ENCODE assay signal across 8 cellular contexts in genomic region chr6:14046476-14047068, GRCh38.
DNase-seq lines count a peak whose midpoint lies in the region; ATAC-seq and TF ChIP-seq lines count a peak whose summit lies in the region.

No MANE protein-coding gene starts in this region.

- in situ Hi-C loops in GM13977 (cut with MboI; ENCODE audit: low pct_unique_long_range_greater_than_20kb, low sequenced_read_pairs, unreplicated experiment) = no loop called here

- peak overlapping the region in 1 of 6 donors; percentile 50 for H3K27ac Mint-ChIP-seq in naive B cell

- H3K4me1 Mint-ChIP-seq in naive B cell = peaks cover 0 to 7% (median 5%) of the 10 kb centered on the region in 3 donors

- TF ChIP-seq CTCF in GM13977 (IDR thresholded peaks at IDR 0.05; ENCODE audit: extremely low read depth, insufficient read depth, missing control alignments) (peak; percentile 69), WERI-Rb-1 (IDR thresholded peaks at IDR 0.05; ENCODE audit: low read depth, low read length) (peak; percentile 96)

- ATAC-seq in naive B cell (ENCODE audit: low read depth in 2 of 2) = peak; percentile 86 to 93
- no peak for ATAC-seq in HG03520 (IDR thresholded peaks at IDR 0.05; ENCODE audit: unreplicated experiment)

- H3K27me3 ChIP-seq in WERI-Rb-1 (ENCODE audit: insufficient read depth, low read depth, severe bottlenecking) = no peaks in the 10 kb centered on the region

- H3K9me3 ChIP-seq in WERI-Rb-1 (ENCODE audit: severe bottlenecking) = no peaks in the 10 kb centered on the region

- H3K4me3 ChIP-seq in WERI-Rb-1 (ENCODE audit: low read depth, low read length) = no peak overlapping the region

- peak; percentile 53 for DNase-seq in Ammon's horn (ENCODE audit: low spot score)
- DNase-seq in GM13977 (ENCODE audit: low spot score) = peak; percentile 70
- DNase-seq in NCI-H1105 treated with DMSO at 0.1 percent for 48 hours (lab: John Stamatoyannopoulos, UW) = peak; percentile 54
- peak; percentile 74 for DNase-seq in WERI-Rb-1
- peak; percentile 42 for DNase-seq in dedifferentiated amniotic fluid mesenchymal stem cell (ENCODE audit: extremely low spot score)
- DNase-seq in naive B cell = peak; percentile 44
- DNase-seq in retina = no peak

- no peaks in the 10 kb centered on the region for H3K36me3 Mint-ChIP-seq in naive B cell

- H3K9me3 Mint-ChIP-seq in naive B cell = no peaks in the 10 kb centered on the region

- peaks cover 4 to 23% (median 21%) of the 10 kb centered on the region in 3 donors for H3K27me3 Mint-ChIP-seq in naive B cell

- no peaks in the 10 kb centered on the region for H3K36me3 ChIP-seq in WERI-Rb-1

- peak overlapping the region in 1 of 8 donors; percentile 63 for H3K4me3 Mint-ChIP-seq in naive B cell

- no peak overlapping the region for H3K27ac ChIP-seq in WERI-Rb-1
